Comparison of ENCODE assay signal across 1 cellular context in the genomic region with DNA sequence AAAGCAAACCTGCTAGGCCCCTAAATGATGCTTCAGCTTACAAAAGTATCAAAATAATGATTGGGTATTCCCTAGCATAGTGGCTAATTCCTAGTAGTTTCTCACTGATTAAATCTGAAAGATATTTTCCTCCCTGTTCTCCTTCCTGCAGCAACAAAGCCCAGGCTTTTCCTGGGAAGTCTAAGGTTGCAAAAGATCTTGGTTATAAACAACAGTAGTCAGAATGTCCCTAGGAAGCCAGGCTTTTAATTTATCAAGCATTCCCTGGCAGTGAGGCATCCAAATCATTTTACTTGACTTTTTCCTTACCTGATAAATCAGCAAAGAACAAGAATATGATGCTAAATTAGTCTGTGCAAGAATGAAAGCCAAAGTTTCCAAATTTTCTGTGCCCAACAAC.
TF ChIP-seq lines count a peak whose summit lies in the region.

No MANE protein-coding gene starts in this region.

TF ChIP-seq in GM23338, 12 proteins besides CTCF, POLR2A, EP300 and RAD21 (continued from another document):
- TF ChIP-seq ZNF462 (CRISPR knock-in tag; IDR thresholded peaks at IDR 0.05), result no peak
